Comparison of ENCODE assay signal across 8 cellular contexts in the genomic region with DNA sequence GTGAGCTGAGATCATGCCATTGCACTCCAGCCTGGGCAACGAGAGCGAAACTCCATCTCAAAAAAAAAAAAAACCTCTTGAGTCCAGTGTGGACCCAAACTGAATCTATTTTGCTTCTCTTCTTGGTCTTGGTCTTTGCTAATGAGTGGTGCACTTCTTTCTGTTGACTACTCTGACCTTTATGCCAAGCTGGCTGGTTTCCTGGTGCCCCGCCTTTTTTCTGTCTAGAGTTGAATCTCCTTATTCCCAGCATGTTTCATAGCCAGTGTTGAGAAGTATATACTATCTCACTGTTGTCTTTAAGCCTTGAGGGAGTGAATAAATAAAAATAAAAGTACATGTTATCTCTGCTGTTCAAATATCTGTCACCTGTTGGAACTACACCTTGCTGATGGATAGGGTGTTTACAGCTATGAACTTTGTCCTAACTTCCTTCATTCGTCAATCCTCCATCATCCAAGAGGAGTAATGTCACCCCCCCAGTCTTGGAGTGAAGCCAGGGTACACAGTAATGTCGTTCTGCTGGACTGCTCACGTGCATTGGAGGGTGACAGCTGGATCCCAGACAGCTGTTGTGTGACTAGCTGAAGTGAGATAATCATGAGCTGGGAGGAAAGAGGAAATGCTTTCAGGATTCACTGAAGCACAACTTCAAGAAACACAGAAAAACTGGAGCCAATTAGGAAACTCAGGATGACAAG.
A peak's percentile ranks its signal among the peaks of the same experiment; 100 is the strongest.
DNase-seq lines count a peak whose midpoint lies in the region; ATAC-seq, FAIRE-seq and TF ChIP-seq lines count a peak whose summit lies in the region.

No MANE protein-coding gene starts in this region.

- no peak overlapping the region for H3K27ac ChIP-seq in astrocyte (ENCODE audit: low read depth, low read length)
- no peak overlapping the region for H3K27ac ChIP-seq in lung (ENCODE audit: low read depth in 1 of 2, low read length in 1 of 2)

- H3K4me3 Mint-ChIP-seq in Calu3 (ENCODE audit: low read depth, unreplicated experiment) (no peak overlapping the region), astrocyte (ENCODE audit: unreplicated experiment) (no peak overlapping the region)
- no peak overlapping the region for H3K4me3 Mint-ChIP-seq in activated naive CD8-positive, alpha-beta T cell treated with anti-CD3 and anti-CD28 coated beads for 36 hours

- CTCF ChIA-PET in Calu3 (lab: Charles Lee), result no interaction called here

- H3K4me1 Mint-ChIP-seq in Calu3 (ENCODE audit: low read depth, unreplicated experiment) (peaks cover 15% of the 10 kb centered on the region), astrocyte (ENCODE audit: low read depth, unreplicated experiment) (peaks cover 12% of the 10 kb centered on the region)
- H3K4me1 Mint-ChIP-seq in activated naive CD8-positive, alpha-beta T cell treated with anti-CD3 and anti-CD28 coated beads for 36 hours, result no peaks in the 10 kb centered on the region

- intact Hi-C loops in Calu3 (cut with micrococcal nuclease; ENCODE audit: unreplicated experiment), result no loop called here

- H2AFZ ChIP-seq in astrocyte (ENCODE audit: low read depth, low read length), result no peak overlapping the region

- no peaks in the 10 kb centered on the region for H3K9me3 ChIP-seq in astrocyte (ENCODE audit: insufficient read depth, low read depth, low read length)
- H3K9me3 ChIP-seq in lung (ENCODE audit: control insufficient read depth in 2 of 2, insufficient read depth in 1 of 2, low read length in 1 of 2), result no peaks in the 10 kb centered on the region

- no peak for TF ChIP-seq CTCF in Calu3 (IDR thresholded peaks at IDR 0.05; ENCODE audit: unreplicated experiment)
- TF ChIP-seq CTCF in astrocyte (IDR thresholded peaks at IDR 0.05; ENCODE audit: insufficient read depth, low read depth, low read length), result no peak
- TF ChIP-seq CTCF in lung (IDR thresholded peaks at IDR 0.05; ENCODE audit: control extremely low read depth, extremely low read depth), result no peak

- H3K4me3 ChIP-seq in astrocyte (ENCODE audit: insufficient read depth, low read depth, low read length), result no peak overlapping the region
- no peak overlapping the region for H3K4me3 ChIP-seq in lung

- no peaks in the 10 kb centered on the region for H3K27me3 Mint-ChIP-seq in Calu3 (ENCODE audit: unreplicated experiment)
- no peaks in the 10 kb centered on the region for H3K27me3 Mint-ChIP-seq in astrocyte (ENCODE audit: low read depth, unreplicated experiment)
- H3K27me3 Mint-ChIP-seq in activated naive CD8-positive, alpha-beta T cell treated with anti-CD3 and anti-CD28 coated beads for 36 hours, result peaks cover 3% of the 10 kb centered on the region

- no peak for FAIRE-seq in astrocyte (lab: Jason Lieb, UNC)

- H3K36me3 ChIP-seq in astrocyte (ENCODE audit: insufficient read depth, low read length), result no peaks in the 10 kb centered on the region
- H3K36me3 ChIP-seq in lung (ENCODE audit: control insufficient read depth in 2 of 2, insufficient read depth in 2 of 2, low read length in 2 of 2), result no peaks in the 10 kb centered on the region

- H3K27me3 ChIP-seq in astrocyte (ENCODE audit: insufficient read depth, low read length) (no peaks in the 10 kb centered on the region), lung (ENCODE audit: control insufficient read depth, insufficient read depth) (no peaks in the 10 kb centered on the region)

- H4K20me1 ChIP-seq in astrocyte (ENCODE audit: insufficient read depth, low read length), result no peaks in the 10 kb centered on the region

- H3K36me3 Mint-ChIP-seq in Calu3 (ENCODE audit: insufficient read depth, unreplicated experiment) (peaks cover 4% of the 10 kb centered on the region), astrocyte (ENCODE audit: low read depth, unreplicated experiment) (no peaks in the 10 kb centered on the region)
- no peaks in the 10 kb centered on the region for H3K36me3 Mint-ChIP-seq in activated naive CD8-positive, alpha-beta T cell treated with anti-CD3 and anti-CD28 coated beads for 36 hours

- peak overlapping the region; percentile 24 for H3K4me2 ChIP-seq in astrocyte (ENCODE audit: low read length)

- H3K27ac Mint-ChIP-seq in Calu3 (ENCODE audit: unreplicated experiment) (no peak overlapping the region), astrocyte (ENCODE audit: unreplicated experiment) (peak overlapping the region; percentile 9)
- no peak overlapping the region for H3K27ac Mint-ChIP-seq in activated naive CD8-positive, alpha-beta T cell treated with anti-CD3 and anti-CD28 coated beads for 36 hours

- H3K79me2 ChIP-seq in astrocyte (ENCODE audit: insufficient read depth, low read length), result no peaks in the 10 kb centered on the region

- no peak for ATAC-seq in lung (ENCODE audit: insufficient read depth, low FRiP score)
- no peak for ATAC-seq in HG02798 (IDR thresholded peaks at IDR 0.05; ENCODE audit: poor library complexity, unreplicated experiment)
- ATAC-seq in GM21367 (IDR thresholded peaks at IDR 0.05; ENCODE audit: unreplicated experiment), result no peak

- BruUV-seq in Calu3 (replicated peaks; lab: Mats Ljungman, UMichigan), result no TSS peak

- H3K9me3 Mint-ChIP-seq in Calu3 (ENCODE audit: low read depth, unreplicated experiment) (no peaks in the 10 kb centered on the region), astrocyte (ENCODE audit: unreplicated experiment) (no peaks in the 10 kb centered on the region)
- no peaks in the 10 kb centered on the region for H3K9me3 Mint-ChIP-seq in activated naive CD8-positive, alpha-beta T cell treated with anti-CD3 and anti-CD28 coated beads for 36 hours

- no peaks in the 10 kb centered on the region for H3K4me1 ChIP-seq in astrocyte (ENCODE audit: insufficient read depth, low read length)
- H3K4me1 ChIP-seq in lung (ENCODE audit: control insufficient read depth in 2 of 2, insufficient read depth in 2 of 2, low read length in 2 of 2), result no peaks in the 10 kb centered on the region

- WGBS in lung, 2 donors, result 46 to 48% methylated on average over 6 of the region's 6 CpGs

- no peak overlapping the region for H3K9ac ChIP-seq in astrocyte (ENCODE audit: low read length)

- peak; percentile 63 for DNase-seq in Calu3
- DNase-seq in LoVo (ENCODE audit: low spot score), result peak; percentile 45
- no peak for DNase-seq in astrocyte (ENCODE audit: low read depth)
- peak; percentile 63 for DNase-seq in lung (ENCODE audit: low spot score)
- DNase-seq in D341Med (ENCODE audit: low spot score), result no peak
- no peak for DNase-seq in activated naive CD8-positive, alpha-beta T cell treated with anti-CD3 and anti-CD28 coated beads for 36 hours

Comparison
In these comparisons a context has a peak if more than half of its experiments do, and no peak if none do; other contexts are left out.
1. DNase-seq: peak in Calu3 (single experiment), LoVo (single experiment) and lung (single experiment); none in astrocyte (single experiment), D341Med (single experiment) and activated naive CD8-positive, alpha-beta T cell treated with anti-CD3 and anti-CD28 coated beads for 36 hours (single experiment).